ENCODE assay signal across 1 cellular context in the genomic region with DNA sequence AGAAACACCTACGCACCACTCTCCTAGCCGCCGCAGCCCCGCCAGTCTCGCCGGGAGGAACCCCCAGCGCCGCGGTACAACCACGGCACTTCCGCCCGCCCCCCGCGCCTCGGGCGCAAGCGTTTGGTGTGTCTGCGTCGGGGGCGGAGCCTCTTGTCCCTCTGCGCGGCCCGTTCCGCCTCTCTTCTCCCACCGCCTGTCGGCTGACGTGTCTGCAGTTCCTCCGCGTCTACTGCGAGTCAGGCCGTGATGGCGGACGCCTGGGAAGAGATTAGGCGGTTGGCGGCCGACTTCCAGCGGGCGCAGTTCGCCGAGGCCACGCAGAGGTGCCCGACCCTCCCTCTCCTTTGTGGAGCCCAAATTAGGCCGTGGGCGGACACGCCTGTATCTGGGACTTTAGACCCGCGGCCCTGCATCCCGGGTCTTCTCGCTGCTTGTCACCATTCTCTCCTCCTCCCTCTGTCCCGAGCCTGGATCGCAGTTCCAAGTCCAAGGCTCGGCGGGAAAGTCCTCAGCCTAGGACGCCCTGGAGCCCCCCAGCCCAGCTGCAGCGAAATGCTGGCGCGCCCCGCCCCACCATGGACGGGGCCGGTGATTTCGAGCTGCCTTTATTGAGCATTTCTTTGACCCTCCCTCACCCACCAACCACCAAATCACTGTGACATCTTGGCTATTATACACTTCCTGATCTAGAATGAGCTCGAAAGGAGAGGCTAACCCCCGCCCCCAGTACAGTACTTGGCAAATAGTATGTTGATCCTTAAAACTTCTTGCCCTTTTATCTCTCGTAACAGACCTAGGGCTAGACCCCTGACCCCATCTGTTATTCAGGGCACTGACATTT.
TF ChIP-seq lines count a peak whose summit lies in the region.

A gene (plus strand): TSS at position 182 of the 844 bp plus-strand sequence. CDS start 68 bp downstream, at position 250.

TF ChIP-seq in H1, 55 proteins besides CTCF, POLR2A, EP300 and RAD21 (continued from another document):
- TF ChIP-seq KDM5A (IDR thresholded peaks at IDR 0.05; ENCODE audit: low read length) (peak; percentile 28; the same call in 1 of the 2 replicates), POLR2AphosphoS5 (IDR thresholded peaks at IDR 0.05; ENCODE audit: low read depth, low read length) (peak; percentile 97), KDM4A (IDR thresholded peaks at IDR 0.05; ENCODE audit: low read depth, low read length, severe bottlenecking) (peak; percentile 56), EGR1 (IDR thresholded peaks at IDR 0.05; ENCODE audit: borderline replicate concordance, low read depth, low read length) (no peak; the same call in 1 of the 2 replicates), SIX5 (IDR thresholded peaks at IDR 0.05; ENCODE audit: low read depth, low read length) (no peak), PHF8 (conservative IDR thresholded peaks at IDR 0.05; ENCODE audit: low read depth, low read length) (peak; percentile 92), YY1 (IDR thresholded peaks at IDR 0.05; ENCODE audit: low read depth, low read length) (peak; percentile 91), TAF1 (IDR thresholded peaks at IDR 0.05; ENCODE audit: low read depth, low read length) (peak; percentile 96), SAP30 (IDR thresholded peaks at IDR 0.05; ENCODE audit: insufficient read depth, insufficient replicate concordance, low read length) (no peak), CREB1 (IDR thresholded peaks at IDR 0.05) (peak; percentile 88), TCF12 (IDR thresholded peaks at IDR 0.05; ENCODE audit: low read depth, low read length) (no peak), SP4 (IDR thresholded peaks at IDR 0.05; ENCODE audit: low read length) (peak; percentile 78; the same call in 1 of the 2 replicates)
- TF ChIP-seq, protein P1, sequence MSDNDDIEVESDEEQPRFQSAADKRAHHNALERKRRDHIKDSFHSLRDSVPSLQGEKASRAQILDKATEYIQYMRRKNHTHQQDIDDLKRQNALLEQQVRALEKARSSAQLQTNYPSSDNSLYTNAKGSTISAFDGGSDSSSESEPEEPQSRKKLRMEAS (IDR thresholded peaks at IDR 0.05) = peak; percentile 77
- TF ChIP-seq, protein P2, sequence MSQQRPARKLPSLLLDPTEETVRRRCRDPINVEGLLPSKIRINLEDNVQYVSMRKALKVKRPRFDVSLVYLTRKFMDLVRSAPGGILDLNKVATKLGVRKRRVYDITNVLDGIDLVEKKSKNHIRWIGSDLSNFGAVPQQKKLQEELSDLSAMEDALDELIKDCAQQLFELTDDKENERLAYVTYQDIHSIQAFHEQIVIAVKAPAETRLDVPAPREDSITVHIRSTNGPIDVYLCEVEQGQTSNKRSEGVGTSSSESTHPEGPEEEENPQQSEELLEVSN (IDR thresholded peaks at IDR 0.05) = peak; percentile 40; the same call in 1 of the 2 replicates
